8 cellular contexts compared by ENCODE assay signal in the genomic region with DNA sequence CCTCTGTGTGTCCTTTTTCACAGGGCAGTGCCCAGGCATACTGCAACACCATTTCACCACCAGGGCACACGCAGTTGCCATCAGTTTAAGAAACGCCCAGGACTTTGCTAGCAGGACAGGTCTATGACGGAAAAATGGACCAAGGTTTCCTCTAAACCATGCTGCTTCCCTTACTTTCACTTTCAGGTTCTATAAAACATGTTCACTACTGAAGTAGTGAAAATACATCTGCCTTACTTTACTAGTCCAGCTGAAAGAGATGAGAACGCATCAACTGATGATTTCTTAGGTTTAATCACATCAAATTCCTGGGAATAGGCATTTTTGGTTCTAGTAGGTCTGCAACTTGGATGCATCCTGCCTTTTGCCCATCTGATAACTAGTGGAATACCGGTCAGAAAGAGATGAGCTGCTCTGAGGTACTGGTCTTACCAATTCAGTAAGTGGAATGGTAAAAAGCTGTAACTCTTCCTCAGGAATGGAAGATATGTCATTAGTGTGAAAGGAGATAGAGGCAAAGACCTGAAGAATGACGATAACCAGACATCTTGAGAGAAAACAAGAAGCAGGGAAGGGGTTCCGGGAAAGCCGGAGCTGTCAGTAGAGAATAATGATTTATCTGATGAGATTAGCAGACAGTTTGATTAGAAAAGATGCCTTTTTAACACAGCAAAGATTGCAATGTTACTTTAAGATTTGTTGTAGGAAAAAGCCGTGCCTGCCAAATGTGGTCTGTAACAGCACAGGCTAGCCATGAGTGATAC.
DNase-seq lines count a peak whose midpoint lies in the region; ATAC-seq and TF ChIP-seq lines count a peak whose summit lies in the region.

No MANE protein-coding gene starts in this region.

- peaks cover 13% of the 10 kb centered on the region for H3K4me1 ChIP-seq in adipocyte (ENCODE audit: control insufficient read depth, insufficient read depth, low read length)

- peak; percentile 67 for ATAC-seq in stimulated activated effector memory CD8-positive, alpha-beta T cell treated with anti-CD3 and anti-CD28 coated beads, Interleukin-12 subunit alpha, Interleukin-12 subunit beta, amount 100 ng/mL, for 72 hours

- H3K9me3 ChIP-seq in adipocyte (ENCODE audit: control insufficient read depth, low read length), result no peaks in the 10 kb centered on the region

- no peaks in the 10 kb centered on the region for H3K9me3 Mint-ChIP-seq in HFFc6
- H3K9me3 Mint-ChIP-seq in stimulated activated effector memory CD8-positive, alpha-beta T cell treated with anti-CD3 and anti-CD28 coated beads, Interleukin-12 subunit alpha, Interleukin-12 subunit beta, amount 100 ng/mL, for 72 hours, result no peaks in the 10 kb centered on the region

- peak overlapping the region; percentile 75 for H3K9ac ChIP-seq in adipocyte (ENCODE audit: low read length)

- H3K36me3 ChIP-seq in adipocyte (ENCODE audit: control insufficient read depth, insufficient read depth, low read length, severe bottlenecking), result no peaks in the 10 kb centered on the region

- peak overlapping the region; percentile 87 for H3K4me3 Mint-ChIP-seq in HFFc6
- H3K4me3 Mint-ChIP-seq in stimulated activated effector memory CD8-positive, alpha-beta T cell treated with anti-CD3 and anti-CD28 coated beads, Interleukin-12 subunit alpha, Interleukin-12 subunit beta, amount 100 ng/mL, for 72 hours, result peak overlapping the region; percentile 57

- peak overlapping the region; percentile 84 for H3K4me3 ChIP-seq in adipocyte (ENCODE audit: low read length)

- no peaks in the 10 kb centered on the region for H3K27me3 ChIP-seq in adipocyte (replicated peaks; ENCODE audit: control insufficient read depth, insufficient read depth, low read length)

- no peaks in the 10 kb centered on the region for H3K27me3 Mint-ChIP-seq in HFFc6 (ENCODE audit: insufficient read depth)

- peak; percentile 60 for TF ChIP-seq CTCF in HFFc6 (IDR thresholded peaks at IDR 0.05)

- peak; percentile 2 to 5 for DNase-seq in activated CD4-positive, alpha-beta T cell treated with anti-CD3 and anti-CD28 coated beads for 4 hours
- DNase-seq in activated CD4-positive, alpha-beta T cell treated with anti-CD3 and anti-CD28 coated beads, Interleukin-2, amount 50 U/mL, for 1 hour, result no peak
- peak; percentile 49 for DNase-seq in HFFc6
- peak; percentile 86 for DNase-seq in NAMALWA (ENCODE audit: low spot score)
- no peak for DNase-seq in adipocyte (ENCODE audit: low read depth)
- peak; percentile 29 for DNase-seq in hepatic stellate cell (ENCODE audit: low spot score)
- DNase-seq in stimulated activated effector memory CD8-positive, alpha-beta T cell treated with anti-CD3 and anti-CD28 coated beads, Interleukin-12 subunit alpha, Interleukin-12 subunit beta, amount 100 ng/mL, for 72 hours (ENCODE audit: low spot score in 2 of 2), result no peak
- no peak for DNase-seq in middle frontal gyrus (ENCODE audit: extremely low spot score, low spot score)

- H3K27ac Mint-ChIP-seq in HFFc6, result peak overlapping the region; percentile 89
- H3K27ac Mint-ChIP-seq in stimulated activated effector memory CD8-positive, alpha-beta T cell treated with anti-CD3 and anti-CD28 coated beads, Interleukin-12 subunit alpha, Interleukin-12 subunit beta, amount 100 ng/mL, for 72 hours, result peak overlapping the region; percentile 75

- no peaks in the 10 kb centered on the region; the same call in 1 of the 2 replicates for H3K36me3 Mint-ChIP-seq in HFFc6 (ENCODE audit: low read depth)
- no peaks in the 10 kb centered on the region for H3K36me3 Mint-ChIP-seq in stimulated activated effector memory CD8-positive, alpha-beta T cell treated with anti-CD3 and anti-CD28 coated beads, Interleukin-12 subunit alpha, Interleukin-12 subunit beta, amount 100 ng/mL, for 72 hours

- H3K4me1 Mint-ChIP-seq in HFFc6 (ENCODE audit: low read depth), result peaks cover 52% of the 10 kb centered on the region
- H3K4me1 Mint-ChIP-seq in stimulated activated effector memory CD8-positive, alpha-beta T cell treated with anti-CD3 and anti-CD28 coated beads, Interleukin-12 subunit alpha, Interleukin-12 subunit beta, amount 100 ng/mL, for 72 hours, result peaks cover 14% of the 10 kb centered on the region

Comparison
In these comparisons a context has a peak if more than half of its experiments do, and no peak if none do; other contexts are left out.
1. DNase-seq: peak in activated CD4-positive, alpha-beta T cell treated with anti-CD3 and anti-CD28 coated beads for 4 hours (2 of 2), HFFc6 (single experiment), NAMALWA (single experiment) and hepatic stellate cell (single experiment); none in activated CD4-positive, alpha-beta T cell treated with anti-CD3 and anti-CD28 coated beads, Interleukin-2, amount 50 U/mL, for 1 hour (single experiment), adipocyte (single experiment), stimulated activated effector memory CD8-positive, alpha-beta T cell treated with anti-CD3 and anti-CD28 coated beads, Interleukin-12 subunit alpha, Interleukin-12 subunit beta, amount 100 ng/mL, for 72 hours (0 of 2) and middle frontal gyrus (single experiment).